Comparison of ENCODE assay signal across 8 cellular contexts in the genomic region with DNA sequence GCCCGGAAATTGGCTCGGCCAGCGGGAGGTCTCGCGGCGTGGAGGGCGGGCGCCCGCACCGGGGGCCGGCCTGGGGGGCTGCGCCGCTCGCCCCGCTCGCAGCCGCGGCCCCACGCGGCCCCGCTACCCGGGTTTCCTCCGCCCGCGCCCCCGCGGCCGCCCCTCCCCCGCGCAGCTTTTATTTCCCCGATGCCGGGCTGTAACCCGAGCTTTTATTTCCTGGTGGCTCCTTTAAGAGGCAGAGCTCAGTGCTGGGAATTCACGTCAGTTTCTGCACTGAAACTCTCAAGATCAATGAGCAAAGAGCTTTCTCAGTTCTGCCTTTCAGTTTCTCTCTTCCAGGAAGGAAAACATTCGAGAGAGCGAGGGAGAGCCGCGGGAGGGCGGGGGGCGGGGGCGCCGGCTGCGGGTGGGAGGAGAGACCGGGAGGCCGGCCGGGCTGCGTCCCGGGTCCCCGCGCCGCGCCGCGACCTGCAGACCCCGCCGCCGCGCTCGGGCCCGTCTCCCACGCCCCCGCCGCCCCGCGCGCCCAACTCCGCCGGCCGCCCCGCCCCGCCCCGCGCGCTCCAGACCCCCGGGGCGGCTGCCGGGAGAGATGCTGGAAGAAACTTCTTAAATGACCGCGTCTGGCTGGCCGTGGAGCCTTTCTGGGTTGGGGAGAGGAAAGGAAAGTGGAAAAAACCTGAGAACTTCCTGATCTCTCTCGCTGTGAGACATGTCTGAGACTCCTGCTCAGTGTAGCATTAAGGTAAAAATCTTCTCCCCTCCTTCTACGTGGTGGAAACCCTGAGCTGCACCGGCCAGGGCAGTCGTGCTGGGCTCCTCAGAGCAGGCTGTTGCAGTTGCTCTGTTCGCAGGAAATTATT. TPM values are rescaled to one million over a fixed set of nuclear protein-coding genes. Genes with fewer than 3 reads are reported as not detected.
DNase-seq lines count a peak whose midpoint lies in the region; ATAC-seq and TF ChIP-seq lines count a peak whose summit lies in the region.

ETV6 (plus strand) TSS at position 262 of the 866 bp plus-strand sequence; CDS start at position 716, 454 bp downstream.

- peaks cover 10% of the 10 kb centered on the region for H3K4me1 ChIP-seq in hepatocyte (ENCODE audit: insufficient read depth)

- no peaks in the 10 kb centered on the region for H3K9me2 ChIP-seq in hepatocyte (replicated peaks; ENCODE audit: insufficient read depth)

- H3K79me2 ChIP-seq in hepatocyte = peaks cover 43% of the 10 kb centered on the region

- peak within 1 kb of the TSS; percentile 90 for H3K4me3 ChIP-seq in astrocyte of the cerebellum (ENCODE audit: low read depth, low read length)
- H3K4me3 ChIP-seq in hepatocyte = peak within 1 kb of the TSS; percentile 81

- ATAC-seq in HG02798 (IDR thresholded peaks at IDR 0.05; ENCODE audit: poor library complexity, unreplicated experiment) = peak; percentile 56

- H3K27ac ChIP-seq in hepatocyte = peak within 1 kb of the TSS; percentile 97

- peak; percentile 38 for TF ChIP-seq POLR2A in GM15510 (IDR thresholded peaks at IDR 0.05; ENCODE audit: borderline replicate concordance, extremely low read depth, insufficient read length)

- no peaks in the 10 kb centered on the region for H3K27me3 ChIP-seq in hepatocyte

- H4K20me1 ChIP-seq in hepatocyte (ENCODE audit: insufficient read depth, poor library complexity, severe bottlenecking) = no peaks in the 10 kb centered on the region

- H3K9me3 ChIP-seq in hepatocyte (ENCODE audit: low read depth) = no peaks in the 10 kb centered on the region

- no peaks in the 10 kb centered on the region for H3K36me3 ChIP-seq in hepatocyte (replicated peaks; ENCODE audit: insufficient read depth, low read depth)

- DNase-seq in NCI-H1436 treated with DMSO at 0.1 percent for 48 hours (lab: John Stamatoyannopoulos, UW) = peak; percentile 60
- peak; percentile 44 for DNase-seq in T-helper 22 cell (ENCODE audit: low read depth)
- peak; percentile 81 for DNase-seq in astrocyte of the cerebellum (ENCODE audit: low read depth)
- peak; percentile 87 for DNase-seq in hepatocyte (ENCODE audit: low spot score)
- DNase-seq in renal cortical epithelial cell (ENCODE audit: low read depth) = peak; percentile 95
- no peak for DNase-seq in OCI-M2 (lab: John Stamatoyannopoulos, UW; ENCODE audit: unreplicated experiment)

- H3K4me2 ChIP-seq in hepatocyte = peak within 1 kb of the TSS; percentile 79

- no peak for TF ChIP-seq CTCF in astrocyte of the cerebellum (IDR thresholded peaks at IDR 0.05; ENCODE audit: low read depth, low read length, missing control alignments)
- TF ChIP-seq CTCF in hepatocyte (IDR thresholded peaks at IDR 0.05; ENCODE audit: poor library complexity) = no peak

- in situ Hi-C loops in astrocyte of the cerebellum (cut with HindIII; ENCODE audit: low sequenced_read_pairs) = no loop called here

- WGBS in hepatocyte (ENCODE audit: low lambda C conversion rate, missing lambda C conversion rate) = 2% methylated on average over 14 of the region's 85 CpGs

- peak within 1 kb of the TSS; percentile 88 for H2AFZ ChIP-seq in hepatocyte

RNA-seq across cellular contexts. Expression of gene ETV6, which starts in this region (rescaled TPM):
- total RNA-seq in hepatocyte (8.0 and 8.8 TPM in 2 replicates), renal cortical epithelial cell (7.3 and 16.3 TPM in 2 replicates)
- polyA plus RNA-seq in hepatocyte = 9.7 and 11.9 TPM in 2 replicates
